ENCODE assay signal across 8 cellular contexts in genomic region chr7:55571534-55572377, GRCh38. TPM values are rescaled to one million over a fixed set of nuclear protein-coding genes. Genes with fewer than 3 reads are reported as not detected.
DNase-seq lines count a peak whose midpoint lies in the region; ATAC-seq, FAIRE-seq and TF ChIP-seq lines count a peak whose summit lies in the region.

No MANE protein-coding gene starts in this region.

- TF ChIP-seq CTCF in Peyer's patch (IDR thresholded peaks at IDR 0.05) (peak in 1 of 6 experiments; percentile 21), fibroblast of the aortic adventitia (IDR thresholded peaks at IDR 0.05; ENCODE audit: insufficient read depth, low read length) (no peak), neutrophil (IDR thresholded peaks at IDR 0.05) (no peak), upper lobe of left lung (IDR thresholded peaks at IDR 0.05) (peak in 4 of 6 experiments; percentile 26 to 59 (median 52))

- H3K27me3 ChIP-seq in Peyer's patch (no peaks in the 10 kb centered on the region), neutrophil (peaks cover 34% of the 10 kb centered on the region), upper lobe of left lung (no peaks in the 10 kb centered on the region)

- no peaks in the 10 kb centered on the region for H3K36me3 ChIP-seq in Peyer's patch
- no peaks in the 10 kb centered on the region for H3K36me3 ChIP-seq in neutrophil
- no peaks in the 10 kb centered on the region for H3K36me3 ChIP-seq in upper lobe of left lung

- TF ChIP-seq EP300 in upper lobe of left lung (IDR thresholded peaks at IDR 0.05), result no peak

- H3K4me3 ChIP-seq in Peyer's patch, result peak overlapping the region; percentile 88 to 96 (median 92)
- peak overlapping the region; percentile 82 for H3K4me3 ChIP-seq in fibroblast of the aortic adventitia (ENCODE audit: low read depth, low read length)
- peak overlapping the region; percentile 82 to 89 for H3K4me3 ChIP-seq in neutrophil (ENCODE audit: low read depth in 1 of 2, low read length in 1 of 2)
- peak overlapping the region; percentile 93 to 98 (median 96) for H3K4me3 ChIP-seq in upper lobe of left lung

- H3K4me1 ChIP-seq in Peyer's patch, result peaks cover 0 to 50% (median 16%) of the 10 kb centered on the region in 4 donors
- H3K4me1 ChIP-seq in neutrophil (ENCODE audit: control insufficient read depth in 1 of 2, insufficient read depth in 1 of 2, low read depth in 1 of 2, low read length in 1 of 2), result peaks cover 26 to 27% of the 10 kb centered on the region in 2 experiments
- peaks cover 20 to 51% (median 38%) of the 10 kb centered on the region in 4 donors for H3K4me1 ChIP-seq in upper lobe of left lung

- ATAC-seq in HG03354 (IDR thresholded peaks at IDR 0.05; ENCODE audit: poor library complexity, severe bottlenecking, unreplicated experiment) (peak; percentile 33), upper lobe of left lung (ENCODE audit: low FRiP score in 2 of 2) (peak; percentile 58 to 79)

- peak in 12 of 14 donors; percentile 13 to 77 (median 52) for DNase-seq in C1 segment of cervical spinal cord (lab: John Stamatoyannopoulos, UW)
- DNase-seq in GM19239 (ENCODE audit: insufficient read length, low spot score), result no peak
- peak; percentile 72 to 87 (median 79) for DNase-seq in Peyer's patch
- DNase-seq in activated T-helper 9 cell treated with anti-CD3 and anti-CD28 coated beads, Interleukin-2, amount 50 U/mL, for 16 hours (ENCODE audit: low read depth), result peak; percentile 49
- peak; percentile 38 for DNase-seq in fibroblast of the aortic adventitia (ENCODE audit: low read depth)
- peak; percentile 65 to 92 for DNase-seq in upper lobe of left lung

- TF ChIP-seq POLR2A in Peyer's patch (IDR thresholded peaks at IDR 0.05) (no peak), upper lobe of left lung (IDR thresholded peaks at IDR 0.05) (peak in 1 of 4 donors; percentile 54)

- peak; percentile 40 for FAIRE-seq in GM19239 (lab: Jason Lieb, UNC)

- 0 to 2% methylated on average over 13 to 32 of the region's 97 CpGs for WGBS in upper lobe of left lung, 2 donors

- H3K9me3 ChIP-seq in Peyer's patch (no peaks in the 10 kb centered on the region), neutrophil (no peaks in the 10 kb centered on the region), upper lobe of left lung (no peaks in the 10 kb centered on the region)

- H3K27ac ChIP-seq in Peyer's patch (peak overlapping the region; percentile 91 to 98 (median 92)), neutrophil (peak overlapping the region; percentile 90), upper lobe of left lung (peak overlapping the region; percentile 89 to 95 (median 92))

RNA-seq across cellular contexts. Expression of gene VOPP1, which starts 0.5 kb away (rescaled TPM):
- total RNA-seq in Peyer's patch (10 to 100 TPM; 63.9 to 79.2 (median 72.4) TPM), fibroblast of the aortic adventitia (ENCODE audit: low replicate concordance) (46.1 and 89.4 TPM in 2 replicates), upper lobe of left lung (10 to 100 TPM; 27.2 to 67.6 (median 45.0) TPM)

Comparison
In these comparisons a context has a peak if more than half of its experiments do, and no peak if none do; other contexts are left out.
1. CTCF ChIP-seq: peak in upper lobe of left lung (4 of 6); none in fibroblast of the aortic adventitia (single experiment) and neutrophil (single experiment).
2. Peak in every context shown above with its lines, with median percentiles within 50 percentile points of each other: H3K27ac ChIP-seq and H3K4me3 ChIP-seq.